13 cellular contexts compared by ENCODE assay signal in the genomic region with DNA sequence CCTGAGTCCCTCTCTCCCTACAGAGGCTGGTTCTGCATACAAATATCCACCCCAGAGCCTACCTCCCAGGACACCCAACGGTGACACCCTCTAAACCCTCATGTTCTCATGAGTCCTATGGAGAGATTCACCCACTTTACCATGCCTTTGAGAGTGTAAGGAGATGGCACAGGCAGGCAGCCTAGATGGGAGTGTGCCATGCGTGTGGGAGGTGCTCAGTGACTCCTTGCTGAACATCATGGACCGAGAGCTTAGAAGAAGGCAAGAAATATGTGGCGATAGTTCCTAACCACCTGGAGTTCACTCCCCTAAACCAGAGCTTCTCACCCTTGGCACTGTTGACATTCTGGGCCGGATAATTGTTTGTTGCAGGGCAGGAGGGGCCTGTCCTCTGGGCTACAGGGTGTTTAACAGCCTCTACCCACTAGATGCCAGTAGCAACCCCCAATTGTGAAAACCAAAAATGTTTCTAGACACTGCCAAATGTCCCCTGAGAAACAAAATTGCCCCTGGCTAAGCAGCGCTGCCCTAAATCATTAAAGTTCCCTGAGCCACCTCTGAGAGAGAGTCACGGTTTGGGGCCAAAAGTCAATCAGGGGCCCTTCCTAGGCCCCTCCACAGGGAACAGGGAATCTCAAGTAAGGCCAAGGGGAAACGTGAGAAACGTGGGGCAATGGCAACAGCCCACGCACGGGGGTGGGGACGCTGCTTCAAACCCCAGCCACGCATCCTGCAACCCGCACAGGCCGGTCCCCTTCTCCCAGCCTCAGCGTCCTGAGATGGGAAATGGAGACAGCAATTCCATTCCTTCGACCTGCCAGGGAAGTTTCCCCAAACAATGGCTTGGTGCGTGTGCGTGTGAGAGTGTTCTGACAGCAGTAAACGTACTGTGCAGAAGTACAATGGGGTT.
DNase-seq lines count a peak whose midpoint lies in the region; ATAC-seq, FAIRE-seq and TF ChIP-seq lines count a peak whose summit lies in the region.
"Had no signal": no experiment of that assay in that cellular context is flagged by ENCODE, and none has a peak within 500 bp of the region (broad histone marks: within the 10 kb centered on the region; RNA-seq: fewer than 3 reads in every experiment).

No MANE protein-coding gene starts in this region.

- no peak overlapping the region for H3K4me3 ChIP-seq in MM.1S (ENCODE audit: low read length)
- H3K4me3 ChIP-seq in dorsolateral prefrontal cortex, result no peak overlapping the region
- no peak overlapping the region for H3K4me3 ChIP-seq in kidney (ENCODE audit: low read length in 2 of 2)
- H3K4me3 ChIP-seq: colonic mucosa had no signal

- peak overlapping the region; percentile 58 for H2AFZ ChIP-seq in MM.1S (ENCODE audit: low read length)

- H3K9ac ChIP-seq in MM.1S (ENCODE audit: low read length), result no peak overlapping the region
- no peak overlapping the region for H3K9ac ChIP-seq in kidney (ENCODE audit: low read length in 2 of 2)

- no peak for ATAC-seq in stimulated activated effector memory CD8-positive, alpha-beta T cell treated with anti-CD3 and anti-CD28 coated beads, Interleukin-12 subunit alpha, Interleukin-12 subunit beta, amount 100 ng/mL, for 72 hours
- ATAC-seq: Panc1 had no signal

- H3F3A ChIP-seq in MM.1S (ENCODE audit: insufficient read depth, low read length), result 0 out of 2 replicates have a peak, but pooled peaks cover 3% of the 10 kb centered on the region

- H3K9me3 Mint-ChIP-seq in T-helper 1 cell treated with Interleukin-12 subunit alpha and Interleukin-12 subunit beta and Interleukin-4 antibody, amounts not matched to agents 30 μg/mL and 1 μg/mL, for 36 hours, result no peaks in the 10 kb centered on the region
- H3K9me3 Mint-ChIP-seq in stimulated activated effector memory CD8-positive, alpha-beta T cell treated with anti-CD3 and anti-CD28 coated beads, Interleukin-12 subunit alpha, Interleukin-12 subunit beta, amount 100 ng/mL, for 72 hours, result no peaks in the 10 kb centered on the region

- H3K27ac ChIP-seq in MM.1S (ENCODE audit: low read length), result peak overlapping the region; percentile 80; the same call in 1 of the 2 replicates
- H3K27ac ChIP-seq in dorsolateral prefrontal cortex, result peak overlapping the region in 40 of 59 donors; percentile 7 to 79 (median 62)
- no peak overlapping the region for H3K27ac ChIP-seq in kidney (ENCODE audit: low read depth in 2 of 2, low read length in 2 of 2)
- H3K27ac ChIP-seq: colonic mucosa, gastroesophageal sphincter had no signal

- peak overlapping the region; percentile 34 for H3K27ac Mint-ChIP-seq in T-helper 1 cell treated with Interleukin-12 subunit alpha and Interleukin-12 subunit beta and Interleukin-4 antibody, amounts not matched to agents 30 μg/mL and 1 μg/mL, for 36 hours
- no peak overlapping the region for H3K27ac Mint-ChIP-seq in stimulated activated effector memory CD8-positive, alpha-beta T cell treated with anti-CD3 and anti-CD28 coated beads, Interleukin-12 subunit alpha, Interleukin-12 subunit beta, amount 100 ng/mL, for 72 hours

- no peaks in the 10 kb centered on the region for H3K9me3 ChIP-seq in MM.1S (replicated peaks; ENCODE audit: insufficient read depth, low read length)
- H3K9me3 ChIP-seq in kidney (ENCODE audit: control insufficient read depth in 1 of 2, low read length in 2 of 2), result no peaks in the 10 kb centered on the region
- H3K9me3 ChIP-seq: colonic mucosa, gastroesophageal sphincter had no signal

- peak overlapping the region; percentile 94; the same call in 1 of the 2 replicates for H3K4me2 ChIP-seq in MM.1S (ENCODE audit: low read depth, low read length)

- intact Hi-C loops in dorsolateral prefrontal cortex (cut with DNase I) (no loop called here), kidney (cut with DNase I) (no loop called here)

- H3K4me3 Mint-ChIP-seq in T-helper 1 cell treated with Interleukin-12 subunit alpha and Interleukin-12 subunit beta and Interleukin-4 antibody, amounts not matched to agents 30 μg/mL and 1 μg/mL, for 36 hours, result no peak overlapping the region
- H3K4me3 Mint-ChIP-seq in stimulated activated effector memory CD8-positive, alpha-beta T cell treated with anti-CD3 and anti-CD28 coated beads, Interleukin-12 subunit alpha, Interleukin-12 subunit beta, amount 100 ng/mL, for 72 hours, result no peak overlapping the region

- no peak for FAIRE-seq in kidney (lab: Jason Lieb, UNC)

- peaks cover 2% of the 10 kb centered on the region for H3K36me3 Mint-ChIP-seq in T-helper 1 cell treated with Interleukin-12 subunit alpha and Interleukin-12 subunit beta and Interleukin-4 antibody, amounts not matched to agents 30 μg/mL and 1 μg/mL, for 36 hours (ENCODE audit: low read depth)
- H3K36me3 Mint-ChIP-seq in stimulated activated effector memory CD8-positive, alpha-beta T cell treated with anti-CD3 and anti-CD28 coated beads, Interleukin-12 subunit alpha, Interleukin-12 subunit beta, amount 100 ng/mL, for 72 hours, result no peaks in the 10 kb centered on the region

- H3K79me2 ChIP-seq in MM.1S (ENCODE audit: low read length), result no peaks in the 10 kb centered on the region

- H3K27me3 Mint-ChIP-seq in T-helper 1 cell treated with Interleukin-12 subunit alpha and Interleukin-12 subunit beta and Interleukin-4 antibody, amounts not matched to agents 30 μg/mL and 1 μg/mL, for 36 hours (ENCODE audit: low read depth), result peaks cover 4% of the 10 kb centered on the region

- DNase-seq in T-helper 1 cell, result no peak
- peak; percentile 27 for DNase-seq in MM.1S
- peak in 8 of 10 donors; percentile 47 to 84 (median 74) for DNase-seq in dorsolateral prefrontal cortex
- DNase-seq in retina, result peak; percentile 45
- DNase-seq in HUDEP-2 (lab: John Stamatoyannopoulos, UW; ENCODE audit: unreplicated experiment in 76 of 76), result no peak
- no peak for DNase-seq in stimulated activated effector memory CD8-positive, alpha-beta T cell treated with anti-CD3 and anti-CD28 coated beads, Interleukin-12 subunit alpha, Interleukin-12 subunit beta, amount 100 ng/mL, for 72 hours (ENCODE audit: low spot score in 2 of 2)
- DNase-seq in kidney, result no peak
- DNase-seq: ACHN, mammary epithelial cell had no signal

- peaks cover 12% of the 10 kb centered on the region for H3K4me1 Mint-ChIP-seq in T-helper 1 cell treated with Interleukin-12 subunit alpha and Interleukin-12 subunit beta and Interleukin-4 antibody, amounts not matched to agents 30 μg/mL and 1 μg/mL, for 36 hours (ENCODE audit: low read depth)
- H3K4me1 Mint-ChIP-seq in stimulated activated effector memory CD8-positive, alpha-beta T cell treated with anti-CD3 and anti-CD28 coated beads, Interleukin-12 subunit alpha, Interleukin-12 subunit beta, amount 100 ng/mL, for 72 hours, result peaks cover 17% of the 10 kb centered on the region

- no peaks in the 10 kb centered on the region for H3K9me2 ChIP-seq in MM.1S (replicated peaks; ENCODE audit: insufficient read depth, low read length)

- no peaks in the 10 kb centered on the region for H4K20me1 ChIP-seq in MM.1S (ENCODE audit: insufficient read depth, low read length)

- no peaks in the 10 kb centered on the region for H3K36me3 ChIP-seq in MM.1S (replicated peaks; ENCODE audit: insufficient read depth, low read length)
- H3K36me3 ChIP-seq in kidney (ENCODE audit: control insufficient read depth in 1 of 2, insufficient read depth in 2 of 2, low read length in 2 of 2), result no peaks in the 10 kb centered on the region
- H3K36me3 ChIP-seq: colonic mucosa, gastroesophageal sphincter had no signal

- H3K4me1 ChIP-seq in MM.1S (ENCODE audit: low read length) (peaks cover 22% of the 10 kb centered on the region), kidney (ENCODE audit: control insufficient read depth in 1 of 2, insufficient read depth in 1 of 2, low read depth in 1 of 2, low read length in 2 of 2) (peaks cover 0 to 2% of the 10 kb centered on the region in 2 donors)
- H3K4me1 ChIP-seq: colonic mucosa had no signal

- H3K27me3 ChIP-seq in MM.1S (replicated peaks; ENCODE audit: insufficient read depth, low read length) (no peaks in the 10 kb centered on the region), dorsolateral prefrontal cortex (no peaks in the 10 kb centered on the region)
- H3K27me3 ChIP-seq: colonic mucosa had no signal

- TF ChIP-seq CTCF in MM.1S (IDR thresholded peaks at IDR 0.05; ENCODE audit: low read length), result peak; percentile 34
- peak in 2 of 56 donors; percentile 10 to 13 for TF ChIP-seq CTCF in dorsolateral prefrontal cortex (IDR thresholded peaks at IDR 0.05 in 54 of 56, conservative IDR thresholded peaks at IDR 0.05 in 2 of 56; ENCODE audit: low read depth in 1 of 56, partially characterized antibody in 56 of 56)
- no peak for TF ChIP-seq CTCF in kidney (IDR thresholded peaks at IDR 0.05; ENCODE audit: borderline replicate concordance, extremely low read depth, insufficient read depth)

Comparison
In these comparisons a context has a peak if more than half of its experiments do, and no peak if none do; other contexts are left out.
1. DNase-seq: peak in MM.1S (single experiment), dorsolateral prefrontal cortex (8 of 10) and retina (single experiment); none in T-helper 1 cell (0 of 5), HUDEP-2 (0 of 76), stimulated activated effector memory CD8-positive, alpha-beta T cell treated with anti-CD3 and anti-CD28 coated beads, Interleukin-12 subunit alpha, Interleukin-12 subunit beta, amount 100 ng/mL, for 72 hours (0 of 2) and kidney (single experiment).
2. H3K27ac ChIP-seq: peak in MM.1S (single experiment) and dorsolateral prefrontal cortex (40 of 59); none in kidney (0 of 2).